2 cellular contexts compared by ENCODE assay signal in genomic region chrX:40333344-40333743, GRCh38.
TF ChIP-seq lines count a peak whose summit lies in the region.

No MANE protein-coding gene starts in this region.

TF ChIP-seq in GM12878, 131 proteins besides CTCF, POLR2A, EP300 and RAD21:
- no peak for TF ChIP-seq HDAC2 (IDR thresholded peaks at IDR 0.05)
- TF ChIP-seq TBL1XR1 (IDR thresholded peaks at IDR 0.05; ENCODE audit: low read depth, low read length), result no peak
- no peak for TF ChIP-seq MTA2 (IDR thresholded peaks at IDR 0.05; ENCODE audit: low read depth)
- TF ChIP-seq CBX3 (IDR thresholded peaks at IDR 0.05; ENCODE audit: borderline replicate concordance, low read depth), result no peak
- no peak for TF ChIP-seq RBBP5 (conservative IDR thresholded peaks at IDR 0.05)
- TF ChIP-seq SMAD1 (IDR thresholded peaks at IDR 0.05; ENCODE audit: low read depth, partially characterized antibody), result no peak
- TF ChIP-seq E2F8 (IDR thresholded peaks at IDR 0.05; ENCODE audit: low read depth, partially characterized antibody), result no peak
- no peak for TF ChIP-seq RUNX3 (IDR thresholded peaks at IDR 0.05; ENCODE audit: low read length)
- no peak for TF ChIP-seq HDGF (IDR thresholded peaks at IDR 0.05)
- TF ChIP-seq NRF1 (conservative IDR thresholded peaks at IDR 0.05; ENCODE audit: low read depth, low read length), result no peak
- TF ChIP-seq ZNF687 (IDR thresholded peaks at IDR 0.05), result no peak
- no peak for TF ChIP-seq POLR2AphosphoS2 (IDR thresholded peaks at IDR 0.05; ENCODE audit: low read depth, low read length)
- no peak for TF ChIP-seq ZSCAN29 (IDR thresholded peaks at IDR 0.05)
- TF ChIP-seq SREBF1 (IDR thresholded peaks at IDR 0.05; ENCODE audit: low read length), result no peak
- no peak for TF ChIP-seq MTA3 (IDR thresholded peaks at IDR 0.05; ENCODE audit: borderline replicate concordance, low read length)
- no peak for TF ChIP-seq FOXK2 (IDR thresholded peaks at IDR 0.05)
- TF ChIP-seq LARP7 (IDR thresholded peaks at IDR 0.05), result no peak
- TF ChIP-seq BACH1 (IDR thresholded peaks at IDR 0.05; ENCODE audit: borderline replicate concordance), result no peak
- no peak for TF ChIP-seq IRF5 (IDR thresholded peaks at IDR 0.05; ENCODE audit: borderline replicate concordance)

TF ChIP-seq in H1, 55 proteins besides CTCF, POLR2A, EP300 and RAD21:
- TF ChIP-seq CEBPB (IDR thresholded peaks at IDR 0.05; ENCODE audit: low read depth, low read length), result no peak
- no peak for TF ChIP-seq TCF12 (IDR thresholded peaks at IDR 0.05; ENCODE audit: low read depth, low read length)
- TF ChIP-seq POLR2AphosphoS5 (IDR thresholded peaks at IDR 0.05; ENCODE audit: low read depth, low read length), result no peak
- no peak for TF ChIP-seq ASH2L (IDR thresholded peaks at IDR 0.05; ENCODE audit: low read length)
- TF ChIP-seq BCL11A (IDR thresholded peaks at IDR 0.05; ENCODE audit: low read depth in 2 of 2, low read length in 2 of 2), result no peak
- TF ChIP-seq SIN3A (conservative IDR thresholded peaks at IDR 0.05 in 1 of 2, IDR thresholded peaks at IDR 0.05 in 1 of 2; ENCODE audit: low read depth in 1 of 2, low read length in 2 of 2), result no peak
